ENCODE assay signal across 8 cellular contexts in the genomic region with DNA sequence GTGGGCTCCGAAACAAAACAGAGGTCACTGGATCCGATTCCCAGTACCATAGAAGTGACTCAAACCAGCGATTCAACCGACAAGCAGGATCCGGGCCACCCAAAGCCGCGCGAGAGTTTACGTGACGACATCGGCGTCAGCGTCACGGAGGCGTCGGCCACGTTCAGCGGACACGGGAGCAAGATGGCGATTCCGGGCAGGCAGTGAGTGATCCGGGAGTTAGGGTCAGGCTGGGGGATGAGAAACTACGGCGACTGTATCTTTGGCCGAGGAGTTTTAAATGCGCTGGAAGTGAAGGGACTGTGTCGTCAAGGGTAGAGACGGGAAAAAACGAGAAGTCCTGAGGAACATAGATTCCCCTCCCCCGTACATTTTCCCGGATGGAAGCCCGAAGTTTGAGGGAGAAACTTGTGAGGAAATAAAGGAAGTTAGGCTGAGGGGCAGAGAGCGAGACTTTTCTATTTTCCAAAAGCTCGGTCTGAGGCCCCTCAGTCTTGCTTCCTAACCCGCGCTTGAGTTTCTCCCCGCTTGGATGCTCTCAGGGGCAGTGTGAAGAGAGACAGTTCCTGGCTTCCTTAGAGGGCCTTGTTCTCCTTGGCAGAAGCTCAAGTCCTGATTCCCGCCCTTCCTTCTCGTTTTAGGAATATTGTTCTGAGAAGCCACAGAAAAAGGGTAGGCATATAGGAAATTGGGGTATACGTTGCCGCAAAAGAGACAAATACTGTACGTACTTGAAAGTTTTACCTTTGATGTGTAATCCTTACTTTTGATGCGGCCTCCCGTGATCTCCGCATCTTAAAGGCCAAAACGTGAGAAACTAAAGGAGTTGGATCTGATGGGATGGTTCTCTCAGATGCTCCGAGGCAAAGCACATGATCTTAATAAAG. TPM values are rescaled to one million over a fixed set of nuclear protein-coding genes. Genes with fewer than 3 reads are reported as not detected.
DNase-seq lines count a peak whose midpoint lies in the region; ATAC-seq and TF ChIP-seq lines count a peak whose summit lies in the region.

Gene NSRP1 (plus strand): TSS at position 156 of the 887 bp plus-strand sequence. CDS start 28 bp downstream, at position 184.

- intact Hi-C loops in activated T-helper 2 cell treated with anti-CD3 and anti-CD28 coated beads, Interferon-gamma antibody, Interleukin-2, Interleukin-4, amounts not matched to agents 10 μg/mL and 5 μg/mL and 100 μg/mL, durations not matched to agents 14 hours and 24 hours and 36 hours (cut with micrococcal nuclease) = loop anchor here (2.0 to 10.0 kb wide), 4 partner anchors 55 to 358 kb away; partner anchors contain the start of genes BLMH and GOSR1

- H3K9me3 Mint-ChIP-seq in activated T-helper 2 cell treated with anti-CD3 and anti-CD28 coated beads, Interferon-gamma antibody, Interleukin-2, Interleukin-4, amounts not matched to agents 10 μg/mL and 5 μg/mL and 100 μg/mL, durations not matched to agents 14 hours and 24 hours and 36 hours = no peaks in the 10 kb centered on the region
- H3K9me3 Mint-ChIP-seq in naive thymus-derived CD8-positive, alpha-beta T cell = no peaks in the 10 kb centered on the region
- no peaks in the 10 kb centered on the region for H3K9me3 Mint-ChIP-seq in stimulated activated naive B cell treated with anti-CD40 and anti-IgM and Interleukin-4, amounts not matched to agents 10 μg/mL and 1 μg/mL and 100 μg/mL, for 72 hours

- no peaks in the 10 kb centered on the region for H3K27me3 ChIP-seq in DND-41 (ENCODE audit: insufficient read depth, low read length, poor library complexity)

- TF ChIP-seq POLR2A in Raji (IDR thresholded peaks at IDR 0.05; ENCODE audit: insufficient read depth, low read depth, low read length) = peak; percentile 99

- peak; percentile 98 for ATAC-seq in DND-41 (ENCODE audit: insufficient read depth, low read depth)
- peak; percentile 97 to 98 for ATAC-seq in naive thymus-derived CD8-positive, alpha-beta T cell
- ATAC-seq in stimulated activated naive B cell treated with anti-CD40 and anti-IgM and Interleukin-4, amounts not matched to agents 10 μg/mL and 1 μg/mL and 100 μg/mL, for 72 hours (replicated peaks) = peak; percentile 93 to 97

- peak within 1 kb of the TSS; percentile 91 for H3K27ac ChIP-seq in DND-41 (ENCODE audit: low read length)

- peaks cover under 1% of the 10 kb centered on the region for H3K27me3 Mint-ChIP-seq in activated T-helper 2 cell treated with anti-CD3 and anti-CD28 coated beads, Interferon-gamma antibody, Interleukin-2, Interleukin-4, amounts not matched to agents 10 μg/mL and 5 μg/mL and 100 μg/mL, durations not matched to agents 14 hours and 24 hours and 36 hours (ENCODE audit: low read depth)
- no peaks in the 10 kb centered on the region for H3K27me3 Mint-ChIP-seq in naive thymus-derived CD8-positive, alpha-beta T cell
- H3K27me3 Mint-ChIP-seq in stimulated activated naive B cell treated with anti-CD40 and anti-IgM and Interleukin-4, amounts not matched to agents 10 μg/mL and 1 μg/mL and 100 μg/mL, for 72 hours = no peaks in the 10 kb centered on the region

- H3K9ac ChIP-seq in DND-41 (ENCODE audit: low read depth, low read length) = peak within 1 kb of the TSS; percentile 68

- H3K79me2 ChIP-seq in DND-41 (ENCODE audit: insufficient read depth, low read length) = peaks cover 57% of the 10 kb centered on the region

- peak within 1 kb of the TSS; percentile 45 to 63 for H3K4me3 ChIP-seq in DND-41 (ENCODE audit: low read depth in 1 of 2, low read length in 2 of 2)

- peak within 1 kb of the TSS; percentile 90 for H2AFZ ChIP-seq in DND-41 (ENCODE audit: low read depth, low read length)

- peak; percentile 94 for DNase-seq in DND-41
- DNase-seq in GOT3 (lab: John Stamatoyannopoulos, UW) = peak; percentile 80
- peak; percentile 95 for DNase-seq in M059J (ENCODE audit: low read depth)
- DNase-seq in activated T-helper 2 cell treated with anti-CD3 and anti-CD28 coated beads, Interferon-gamma antibody, Interleukin-2, Interleukin-4, amounts not matched to agents 10 μg/mL and 5 μg/mL and 100 μg/mL, durations not matched to agents 14 hours and 24 hours and 36 hours (ENCODE audit: low spot score) = peak; percentile 91
- peak; percentile 96 for DNase-seq in fibroblast of peridontal ligament (ENCODE audit: extremely low read depth)
- peak; percentile 81 to 95 (median 90) for DNase-seq in naive thymus-derived CD8-positive, alpha-beta T cell
- peak; percentile 93 for DNase-seq in stimulated activated naive B cell treated with anti-CD40 and anti-IgM and Interleukin-4, amounts not matched to agents 10 μg/mL and 1 μg/mL and 100 μg/mL, for 72 hours

- H3K9me3 ChIP-seq in DND-41 (ENCODE audit: insufficient read depth, low read length, severe bottlenecking) = no peaks in the 10 kb centered on the region

- peaks cover 38% of the 10 kb centered on the region for H3K4me1 ChIP-seq in DND-41 (ENCODE audit: insufficient read depth, low read length)

- H4K20me1 ChIP-seq in DND-41 (ENCODE audit: insufficient read depth, low read length) = peaks cover 7% of the 10 kb centered on the region; the same call in 1 of the 2 replicates

- POLR2A ChIA-PET in naive thymus-derived CD8-positive, alpha-beta T cell (lab: Charles Lee) = interaction anchor here (0.7 to 1.8 kb wide), 4 partner anchors 13 to 222 kb away, joined by 3 to 5 read pairs (median 4); no protein-coding TSS in a partner anchor

- H3K4me2 ChIP-seq in DND-41 (ENCODE audit: insufficient read depth, low read length) = peak within 1 kb of the TSS; percentile 71

- peaks cover 59% of the 10 kb centered on the region for H3K4me1 Mint-ChIP-seq in activated T-helper 2 cell treated with anti-CD3 and anti-CD28 coated beads, Interferon-gamma antibody, Interleukin-2, Interleukin-4, amounts not matched to agents 10 μg/mL and 5 μg/mL and 100 μg/mL, durations not matched to agents 14 hours and 24 hours and 36 hours (ENCODE audit: low read depth)
- H3K4me1 Mint-ChIP-seq in naive thymus-derived CD8-positive, alpha-beta T cell = peaks cover 18 to 52% (median 41%) of the 10 kb centered on the region in 4 donors
- peaks cover 22 to 52% of the 10 kb centered on the region in 2 donors for H3K4me1 Mint-ChIP-seq in stimulated activated naive B cell treated with anti-CD40 and anti-IgM and Interleukin-4, amounts not matched to agents 10 μg/mL and 1 μg/mL and 100 μg/mL, for 72 hours

- peaks cover 19% of the 10 kb centered on the region; the same call in 1 of the 2 replicates for H3K36me3 ChIP-seq in DND-41 (ENCODE audit: insufficient read depth, low read length)

- peak within 1 kb of the TSS; percentile 96 for H3K4me3 Mint-ChIP-seq in activated T-helper 2 cell treated with anti-CD3 and anti-CD28 coated beads, Interferon-gamma antibody, Interleukin-2, Interleukin-4, amounts not matched to agents 10 μg/mL and 5 μg/mL and 100 μg/mL, durations not matched to agents 14 hours and 24 hours and 36 hours (ENCODE audit: low read depth)
- H3K4me3 Mint-ChIP-seq in naive thymus-derived CD8-positive, alpha-beta T cell = peak within 1 kb of the TSS; percentile 94 to 100 (median 98)
- H3K4me3 Mint-ChIP-seq in stimulated activated naive B cell treated with anti-CD40 and anti-IgM and Interleukin-4, amounts not matched to agents 10 μg/mL and 1 μg/mL and 100 μg/mL, for 72 hours = peak within 1 kb of the TSS; percentile 90 to 94

- H3K36me3 Mint-ChIP-seq in activated T-helper 2 cell treated with anti-CD3 and anti-CD28 coated beads, Interferon-gamma antibody, Interleukin-2, Interleukin-4, amounts not matched to agents 10 μg/mL and 5 μg/mL and 100 μg/mL, durations not matched to agents 14 hours and 24 hours and 36 hours (ENCODE audit: low read depth) = peaks cover 31% of the 10 kb centered on the region
- H3K36me3 Mint-ChIP-seq in naive thymus-derived CD8-positive, alpha-beta T cell = peaks cover 0 to 32% (median 4%) of the 10 kb centered on the region in 3 donors
- peaks cover 16 to 25% of the 10 kb centered on the region in 2 donors for H3K36me3 Mint-ChIP-seq in stimulated activated naive B cell treated with anti-CD40 and anti-IgM and Interleukin-4, amounts not matched to agents 10 μg/mL and 1 μg/mL and 100 μg/mL, for 72 hours

- no peak for TF ChIP-seq CTCF in DND-41 (IDR thresholded peaks at IDR 0.05; ENCODE audit: borderline replicate concordance, extremely low read depth, low read length, poor library complexity, severe bottlenecking)

- H3K27ac Mint-ChIP-seq in activated T-helper 2 cell treated with anti-CD3 and anti-CD28 coated beads, Interferon-gamma antibody, Interleukin-2, Interleukin-4, amounts not matched to agents 10 μg/mL and 5 μg/mL and 100 μg/mL, durations not matched to agents 14 hours and 24 hours and 36 hours = peak within 1 kb of the TSS; percentile 98
- peak within 1 kb of the TSS; percentile 98 to 100 (median 99) for H3K27ac Mint-ChIP-seq in naive thymus-derived CD8-positive, alpha-beta T cell
- H3K27ac Mint-ChIP-seq in stimulated activated naive B cell treated with anti-CD40 and anti-IgM and Interleukin-4, amounts not matched to agents 10 μg/mL and 1 μg/mL and 100 μg/mL, for 72 hours = peak within 1 kb of the TSS; percentile 99

RNA-seq across cellular contexts. Expression of gene NSRP1, which starts in this region (rescaled TPM):
- total RNA-seq in M059J (2014; rRNA removed; shearing (Covaris generic)) = 2.4 and 8.7 TPM in 2 replicates
- total RNA-seq in activated T-helper 2 cell treated with anti-CD3 and anti-CD28 coated beads, Interferon-gamma antibody, Interleukin-2, Interleukin-4, amounts not matched to agents 10 μg/mL and 5 μg/mL and 100 μg/mL, durations not matched to agents 14 hours and 24 hours and 36 hours = 27.3 and 27.4 TPM in 2 replicates
- total RNA-seq in naive thymus-derived CD8-positive, alpha-beta T cell = 10 to 100 TPM; 34.0 to 36.5 TPM
- polyA plus RNA-seq in naive thymus-derived CD8-positive, alpha-beta T cell = 10 to 100 TPM; 15.1 to 40.6 (median 28.2) TPM

Comparison
In these comparisons a context has a peak if more than half of its experiments do, and no peak if none do; other contexts are left out.
1. Peak in every context shown above with its lines: DNase-seq, ATAC-seq, H3K4me3 ChIP-seq and H3K27ac ChIP-seq.